In the genomic region with DNA sequence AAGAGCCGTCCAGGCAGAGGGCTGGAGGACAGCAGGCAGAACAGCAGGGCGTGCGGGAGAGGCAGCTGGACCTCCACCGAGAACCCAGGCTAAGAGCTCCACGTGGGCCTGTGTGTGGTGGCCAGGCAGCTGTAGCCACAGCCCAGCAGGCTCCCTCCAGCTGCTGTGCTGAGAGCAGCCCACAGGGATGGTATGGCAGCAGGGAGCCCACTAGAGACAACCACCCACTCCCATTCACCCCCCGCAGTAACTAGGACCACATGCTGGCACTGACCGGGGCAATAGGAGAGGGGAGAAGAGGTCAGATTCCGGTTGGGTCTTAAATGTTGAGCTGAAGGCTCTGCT, we compare ENCODE assay signal across 1 cellular context.
TF ChIP-seq lines count a peak whose summit lies in the region.

No MANE protein-coding gene starts in this region.

TF ChIP-seq in H1, 55 proteins besides CTCF, POLR2A, EP300 and RAD21:
- TF ChIP-seq TCF12 (IDR thresholded peaks at IDR 0.05; ENCODE audit: low read depth, low read length) (no peak), MAFK (IDR thresholded peaks at IDR 0.05; ENCODE audit: low read depth, low read length) (no peak), KDM4A (IDR thresholded peaks at IDR 0.05; ENCODE audit: low read depth, low read length, severe bottlenecking) (no peak), SP2 (IDR thresholded peaks at IDR 0.05; ENCODE audit: low read length) (no peak), POLR2AphosphoS5 (IDR thresholded peaks at IDR 0.05; ENCODE audit: low read depth, low read length) (no peak), BACH1 (IDR thresholded peaks at IDR 0.05; ENCODE audit: low read length) (no peak), EZH2 (IDR thresholded peaks at IDR 0.05; ENCODE audit: low read depth, low read length, severe bottlenecking) (no peak), TAF1 (IDR thresholded peaks at IDR 0.05; ENCODE audit: low read depth, low read length) (no peak), JUN (IDR thresholded peaks at IDR 0.05; ENCODE audit: low read depth, low read length) (no peak), KDM1A (IDR thresholded peaks at IDR 0.05; ENCODE audit: borderline replicate concordance, low read length) (no peak), BRCA1 (IDR thresholded peaks at IDR 0.05; ENCODE audit: low read depth, low read length) (no peak), SP4 (IDR thresholded peaks at IDR 0.05; ENCODE audit: low read length) (no peak), SP1 (IDR thresholded peaks at IDR 0.05; ENCODE audit: low read depth, low read length) (no peak), CBX5 (IDR thresholded peaks at IDR 0.05; ENCODE audit: low read depth, low read length) (no peak), SIRT6 (IDR thresholded peaks at IDR 0.05; ENCODE audit: low read length) (no peak), CHD1 (IDR thresholded peaks at IDR 0.05; ENCODE audit: low read depth, low read length) (no peak), ATF2 (IDR thresholded peaks at IDR 0.05; ENCODE audit: low read length) (no peak)
- TF ChIP-seq, protein P1, sequence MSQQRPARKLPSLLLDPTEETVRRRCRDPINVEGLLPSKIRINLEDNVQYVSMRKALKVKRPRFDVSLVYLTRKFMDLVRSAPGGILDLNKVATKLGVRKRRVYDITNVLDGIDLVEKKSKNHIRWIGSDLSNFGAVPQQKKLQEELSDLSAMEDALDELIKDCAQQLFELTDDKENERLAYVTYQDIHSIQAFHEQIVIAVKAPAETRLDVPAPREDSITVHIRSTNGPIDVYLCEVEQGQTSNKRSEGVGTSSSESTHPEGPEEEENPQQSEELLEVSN (IDR thresholded peaks at IDR 0.05) = no peak
